8 cellular contexts compared by ENCODE assay signal in genomic region chr3:197003461-197004385, GRCh38. TPM values are rescaled to one million over a fixed set of nuclear protein-coding genes. Genes with fewer than 3 reads are reported as not detected.
DNase-seq lines count a peak whose midpoint lies in the region; ATAC-seq and TF ChIP-seq lines count a peak whose summit lies in the region.

No MANE protein-coding gene starts in this region.

- H3K4me3 ChIP-seq in HUES64 (ENCODE audit: low read length) (peak overlapping the region; percentile 61), WI38 (ENCODE audit: low read depth, low read length) (peak overlapping the region; percentile 54)

- peak; percentile 25 for ATAC-seq in activated CD4-positive, alpha-beta T cell treated with anti-CD3 and anti-CD28 coated beads for 36 hours
- ATAC-seq in omental fat pad (ENCODE audit: low FRiP score) (peak; percentile 3), GM18870 (IDR thresholded peaks at IDR 0.05; ENCODE audit: unreplicated experiment) (no peak)

- CTCF ChIA-PET in activated CD4-positive, alpha-beta T cell treated with anti-CD3 and anti-CD28 coated beads for 36 hours (lab: Charles Lee) = interaction anchor here (0.7 to 6.5 kb wide), 7 partner anchors 9 to 572 kb away, joined by 3 to 29 read pairs (median 3); partner anchors contain the start of gene MELTF

- no peaks in the 10 kb centered on the region for H3K36me3 ChIP-seq in HUES64 (ENCODE audit: insufficient read depth, low read length)

- H3K4me3 Mint-ChIP-seq in activated CD4-positive, alpha-beta T cell treated with anti-CD3 and anti-CD28 coated beads for 36 hours = peak overlapping the region; percentile 71

- H3K4me1 ChIP-seq in HUES64 (ENCODE audit: insufficient read depth, low read length) = peaks cover 4% of the 10 kb centered on the region; the same call in 1 of the 2 replicates

- no peak overlapping the region for H3K27ac ChIP-seq in HUES64 (ENCODE audit: low read depth, low read length)

- H3K36me3 Mint-ChIP-seq in activated CD4-positive, alpha-beta T cell treated with anti-CD3 and anti-CD28 coated beads for 36 hours (ENCODE audit: low read depth) = no peaks in the 10 kb centered on the region

- DNase-seq in activated CD4-positive, alpha-beta T cell treated with anti-CD3 and anti-CD28 coated beads for 36 hours = peak; percentile 62
- no peak for DNase-seq in activated CD4-positive, alpha-beta T cell treated with anti-CD3 and anti-CD28 coated beads for 1 hour
- DNase-seq in erythroblast (lab: John Stamatoyannopoulos, UW) (peak; percentile 50 to 65), omental fat pad (ENCODE audit: low spot score) (no peak), cerebellum (ENCODE audit: low spot score) (no peak)

- WGBS in HUES64 = 13% methylated on average over 61 of the region's 61 CpGs

- H3K9ac ChIP-seq in HUES64 (ENCODE audit: low read depth, low read length) = peak overlapping the region; percentile 58

- no peaks in the 10 kb centered on the region for H3K27me3 Mint-ChIP-seq in activated CD4-positive, alpha-beta T cell treated with anti-CD3 and anti-CD28 coated beads for 36 hours

- POLR2A ChIA-PET in activated CD4-positive, alpha-beta T cell treated with anti-CD3 and anti-CD28 coated beads for 36 hours (lab: Charles Lee) = interaction anchor here (1.3 kb wide), 1 partner anchor 294 kb away, joined by 4 read pairs; the partner anchor contains the start of gene DLG1

- TF ChIP-seq CTCF in WI38 (IDR thresholded peaks at IDR 0.05; ENCODE audit: low read depth, low read length) = no peak
- TF ChIP-seq CTCF in omental fat pad (IDR thresholded peaks at IDR 0.05) = no peak

- TF ChIP-seq POLR2A in erythroblast (IDR thresholded peaks at IDR 0.05; ENCODE audit: low read length) = no peak

- peak overlapping the region; percentile 77 for H3K27ac Mint-ChIP-seq in activated CD4-positive, alpha-beta T cell treated with anti-CD3 and anti-CD28 coated beads for 36 hours

- intact Hi-C loops in activated CD4-positive, alpha-beta T cell treated with anti-CD3 and anti-CD28 coated beads for 36 hours (cut with DNase I, micrococcal nuclease) = loop anchor here in 1 of 2 experiments (1.0 to 2.0 kb wide), 5 partner anchors 26 to 551 kb away; partner anchors contain the start of genes DLG1, MELTF and PIGZ

- H3K9me3 Mint-ChIP-seq in activated CD4-positive, alpha-beta T cell treated with anti-CD3 and anti-CD28 coated beads for 36 hours (ENCODE audit: low read depth) = no peaks in the 10 kb centered on the region

- peaks cover 33% of the 10 kb centered on the region for H3K27me3 ChIP-seq in HUES64 (ENCODE audit: insufficient read depth, low read length)

- H3K4me1 Mint-ChIP-seq in activated CD4-positive, alpha-beta T cell treated with anti-CD3 and anti-CD28 coated beads for 36 hours = peaks cover 9% of the 10 kb centered on the region

- no peaks in the 10 kb centered on the region for H3K9me3 ChIP-seq in HUES64 (ENCODE audit: insufficient read depth, low read depth, low read length)

RNA-seq across cellular contexts. Expression of gene MELTF, which starts 25.9 kb away (rescaled TPM):
- 1 to 10 TPM; 3.7 to 4.3 TPM for total RNA-seq in activated CD4-positive, alpha-beta T cell treated with anti-CD3 and anti-CD28 coated beads for 36 hours
- polyA plus RNA-seq in HUES64 (2013, experiment 1 of 2) = 1.1 TPM
- 1.5 TPM for polyA plus RNA-seq in HUES64 (2013, experiment 2 of 2)
- total RNA-seq in omental fat pad = 10 to 100 TPM in 3 of 4 donors, 1 to 10 TPM in 1; 8.3 to 39.3 (median 27.2) TPM
- total RNA-seq in cerebellum = 1.3 TPM

RNA-seq across cellular contexts. Expression of gene PIGZ, which starts 35.1 kb away (rescaled TPM):
- total RNA-seq in activated CD4-positive, alpha-beta T cell treated with anti-CD3 and anti-CD28 coated beads for 36 hours = under 1 TPM; 0.44 to 0.71 TPM
- polyA plus RNA-seq in HUES64 (2013, experiment 1 of 2) = not detected
- polyA plus RNA-seq in HUES64 (2013, experiment 2 of 2) = 0.19 TPM
- total RNA-seq in omental fat pad = 10 to 100 TPM in 1 of 4 donors, 1 to 10 TPM in 3; 5.5 to 10.2 (median 8.4) TPM
- total RNA-seq in cerebellum = 3.1 TPM

Comparison
In these comparisons a context has a peak if more than half of its experiments do, and no peak if none do; other contexts are left out.
1. DNase-seq: peak in activated CD4-positive, alpha-beta T cell treated with anti-CD3 and anti-CD28 coated beads for 36 hours (single experiment) and erythroblast (2 of 2); none in activated CD4-positive, alpha-beta T cell treated with anti-CD3 and anti-CD28 coated beads for 1 hour (single experiment), omental fat pad (single experiment) and cerebellum (single experiment).